ENCODE assay signal across 23 cellular contexts in the genomic region with DNA sequence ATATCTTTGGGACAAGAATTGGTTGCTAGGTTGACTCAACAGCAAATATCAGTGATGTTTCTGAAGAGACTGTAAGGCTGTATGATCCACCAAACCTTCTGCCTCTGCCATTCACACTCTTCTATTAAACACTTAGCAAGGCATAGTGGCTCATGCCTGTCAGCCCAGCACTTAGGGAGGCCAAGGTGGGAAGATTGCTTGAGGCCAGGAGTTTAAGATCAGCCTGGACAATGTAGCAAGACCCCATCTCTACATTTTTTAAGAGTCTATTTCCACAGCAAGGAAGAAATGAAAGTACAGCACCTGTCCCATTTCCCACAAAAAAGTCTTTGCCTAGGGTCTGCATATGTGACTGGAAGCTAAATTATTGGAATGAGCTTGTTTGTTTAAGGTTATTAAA. TPM values are rescaled to one million over a fixed set of nuclear protein-coding genes. Genes with fewer than 3 reads are reported as not detected.
A peak's percentile ranks its signal among the peaks of the same experiment; 100 is the strongest.
DNase-seq lines count a peak whose midpoint lies in the region; ATAC-seq, FAIRE-seq and TF ChIP-seq lines count a peak whose summit lies in the region.
"Had no signal": no experiment of that assay in that cellular context is flagged by ENCODE, and none has a peak within 500 bp of the region (broad histone marks: within the 10 kb centered on the region; RNA-seq: fewer than 3 reads in every experiment).

No MANE protein-coding gene starts in this region.

- no peak overlapping the region for H3K18ac ChIP-seq in mesenchymal stem cell (ENCODE audit: low read depth in 1 of 2, low read length in 2 of 2)

- H2BK120ac ChIP-seq in mesenchymal stem cell (ENCODE audit: low read depth, low read length), result no peak overlapping the region

- no TSS peak for BruUV-seq in HepG2 (replicated peaks; lab: Mats Ljungman, UMichigan)

- in situ Hi-C loops in HepG2 (cut with HindIII; ENCODE audit: extremely low pct_ligation_motif_present, low pct_unique_long_range_greater_than_20kb), result no loop called here

- H3K36me3 ChIP-seq in HepG2 (replicated peaks in 1 of 2; ENCODE audit: control insufficient read depth in 1 of 2, insufficient read depth in 2 of 2, low read length in 2 of 2) (no peaks in the 10 kb centered on the region; a peak in 1 of 5 replicates), right lobe of liver (no peaks in the 10 kb centered on the region), mesenchymal stem cell (ENCODE audit: control insufficient read depth in 1 of 2, insufficient read depth in 2 of 2, low read depth in 1 of 2, low read length in 2 of 2) (no peaks in the 10 kb centered on the region)

- H3K4me1 ChIP-seq in HepG2 (ENCODE audit: insufficient read depth, low read length) (peaks cover 34% of the 10 kb centered on the region), right lobe of liver (no peaks in the 10 kb centered on the region), mesenchymal stem cell (ENCODE audit: control insufficient read depth, insufficient read depth, low read depth, low read length) (no peaks in the 10 kb centered on the region)
- H3K4me1 ChIP-seq: Caco-2 had no signal

- H2AFZ ChIP-seq in HepG2 (ENCODE audit: low read length) (no peak overlapping the region), mesenchymal stem cell (ENCODE audit: low read depth, low read length) (no peak overlapping the region)

- H3K4me3 ChIP-seq in HepG2 (replicated peaks in 1 of 3; ENCODE audit: insufficient read depth in 1 of 3, low read depth in 2 of 3, low read length in 3 of 3) (no peak overlapping the region), right lobe of liver (no peak overlapping the region), mesenchymal stem cell (ENCODE audit: insufficient read depth in 1 of 2, low read depth in 1 of 2, low read length in 2 of 2) (no peak overlapping the region)
- H3K4me3 ChIP-seq: A549; BLaER1 treated with 17β-estradiol and CSF1 and Interleukin-3, amounts not matched to agents 10 nM and 100 nM had no signal

- H3K4me3 Mint-ChIP-seq in WTC11, result no peak overlapping the region
- H3K4me3 Mint-ChIP-seq: B cell; CD4-positive, alpha-beta T cell; CD8-positive, alpha-beta T cell had no signal

- no peak for TF ChIP-seq POLR2A in HepG2 (IDR thresholded peaks at IDR 0.05; ENCODE audit: insufficient read depth in 1 of 2, low read depth in 2 of 2, low read length in 2 of 2)
- TF ChIP-seq POLR2A in right lobe of liver (IDR thresholded peaks at IDR 0.05), result no peak

- no peak for ATAC-seq in HepG2
- ATAC-seq in right lobe of liver, result no peak
- ATAC-seq in WTC11, result no peak
- no peak for ATAC-seq in HG02623 (IDR thresholded peaks at IDR 0.05; ENCODE audit: unreplicated experiment)
- ATAC-seq: A549; CD8-positive, alpha-beta T cell had no signal

- no peak overlapping the region for H4K91ac ChIP-seq in mesenchymal stem cell (ENCODE audit: low read length)

- H3K27me3 Mint-ChIP-seq in WTC11 (ENCODE audit: low read depth), result no peaks in the 10 kb centered on the region
- H3K27me3 Mint-ChIP-seq: B cell; CD4-positive, alpha-beta T cell had no signal

- no peaks in the 10 kb centered on the region for H3K79me1 ChIP-seq in mesenchymal stem cell (replicated peaks; ENCODE audit: low read length, poor library complexity, severe bottlenecking)

- POLR2A ChIA-PET in HepG2 (lab: Yijun Ruan, JAX), result no interaction called here
- POLR2A ChIA-PET in WTC11 (lab: Charles Lee), result no interaction called here

- H2BK15ac ChIP-seq in mesenchymal stem cell (ENCODE audit: low read depth, poor library complexity, severe bottlenecking), result no peak overlapping the region

- no peak overlapping the region for H4K8ac ChIP-seq in mesenchymal stem cell (ENCODE audit: low read length)

- H2BK5ac ChIP-seq in mesenchymal stem cell (ENCODE audit: low read depth, low read length, poor library complexity, severe bottlenecking), result peak overlapping the region; percentile 40

- FAIRE-seq in HepG2 (lab: Jason Lieb, UNC), result no peak
- FAIRE-seq: A549, D721Med, G401.6, GM12891, GM19239 had no signal

- H3K9ac ChIP-seq in HepG2 (ENCODE audit: insufficient read depth, low read depth, low read length) (no peak overlapping the region), mesenchymal stem cell (ENCODE audit: low read length) (no peak overlapping the region)
- H3K9ac ChIP-seq: BLaER1 treated with 17β-estradiol and CSF1 and Interleukin-3, amounts not matched to agents 10 nM and 100 nM had no signal

- H2BK12ac ChIP-seq in mesenchymal stem cell (ENCODE audit: low read length in 2 of 2), result no peak overlapping the region

- H3K4me1 Mint-ChIP-seq in WTC11, result peaks cover 9% of the 10 kb centered on the region
- H3K4me1 Mint-ChIP-seq: B cell had no signal

- no peaks in the 10 kb centered on the region for H3K9me3 ChIP-seq in HepG2 (ENCODE audit: low read length)
- H3K9me3 ChIP-seq in right lobe of liver, result no peaks in the 10 kb centered on the region
- H3K9me3 ChIP-seq in mesenchymal stem cell (ENCODE audit: control insufficient read depth, low read length), result no peaks in the 10 kb centered on the region
- H3K9me3 ChIP-seq: A549, Caco-2 had no signal

- intact Hi-C loops in HepG2 (cut with micrococcal nuclease; ENCODE audit: unreplicated experiment), result no loop called here
- intact Hi-C loops in right lobe of liver (cut with DNase I), result no loop called here

- H3K4me2 ChIP-seq in HepG2 (ENCODE audit: low read depth, low read length), result no peak overlapping the region
- no peak overlapping the region for H3K4me2 ChIP-seq in mesenchymal stem cell (ENCODE audit: low read length, poor library complexity, severe bottlenecking)
- H3K4me2 ChIP-seq: A549; BLaER1 treated with 17β-estradiol and CSF1 and Interleukin-3, amounts not matched to agents 10 nM and 100 nM had no signal

- H3K4ac ChIP-seq in mesenchymal stem cell (ENCODE audit: low read depth in 1 of 2, low read length in 2 of 2), result no peak overlapping the region

- no peak overlapping the region for H2AK5ac ChIP-seq in mesenchymal stem cell (ENCODE audit: low read length, severe bottlenecking)

- H3K27ac ChIP-seq in HepG2 (ENCODE audit: extremely low read length, insufficient read depth, low read length), result no peak overlapping the region
- no peak overlapping the region for H3K27ac ChIP-seq in right lobe of liver
- H3K27ac ChIP-seq in mesenchymal stem cell (ENCODE audit: low read length, poor library complexity, severe bottlenecking), result no peak overlapping the region
- H3K27ac ChIP-seq: 22Rv1; A549; BLaER1 treated with 17β-estradiol and CSF1 and Interleukin-3, amounts not matched to agents 10 nM and 100 nM; C4-2B had no signal

- peaks cover 17% of the 10 kb centered on the region for H3K36me3 Mint-ChIP-seq in WTC11
- H3K36me3 Mint-ChIP-seq: CD8-positive, alpha-beta T cell had no signal

- DNase-seq in HepG2 (ENCODE audit: low spot score), result no peak
- DNase-seq in right lobe of liver, result no peak
- no peak for DNase-seq in WTC11 (ENCODE audit: low spot score)
- DNase-seq in mesenchymal stem cell, result no peak
- DNase-seq in NOMO-1 treated with dmso at 0.1 percent for 144 hours (lab: John Stamatoyannopoulos, UW; ENCODE audit: unreplicated experiment), result no peak
- no peak for DNase-seq in epidermal melanocyte (ENCODE audit: insufficient read length, low spot score)
- DNase-seq: AML-193; Caco-2; Calu3; CD4-positive, alpha-beta T cell; CD8-positive, alpha-beta T cell; DMS79 treated with DMSO at 0.1 percent for 48 hours; GF-D8 had no signal

- H3K27me3 ChIP-seq in HepG2 (ENCODE audit: control insufficient read depth in 1 of 2, insufficient read depth in 2 of 2, low read length in 2 of 2), result no peaks in the 10 kb centered on the region
- no peaks in the 10 kb centered on the region for H3K27me3 ChIP-seq in right lobe of liver
- no peaks in the 10 kb centered on the region for H3K27me3 ChIP-seq in mesenchymal stem cell (ENCODE audit: control insufficient read depth in 1 of 2, insufficient read depth in 1 of 2, low read length in 2 of 2)
- H3K27me3 ChIP-seq: BLaER1 treated with 17β-estradiol and CSF1 and Interleukin-3, amounts not matched to agents 10 nM and 100 nM had no signal

- no peak for TF ChIP-seq RAD21 in HepG2 (CRISPR knock-in tag; IDR thresholded peaks at IDR 0.05)

- TF ChIP-seq EP300 in HepG2 (IDR thresholded peaks at IDR 0.05; ENCODE audit: low read depth in 2 of 2, low read length in 2 of 2) (no peak), HepG2 (CRISPR knock-in tag; IDR thresholded peaks at IDR 0.05; ENCODE audit: borderline replicate concordance) (no peak)

- no peaks in the 10 kb centered on the region for H3K79me2 ChIP-seq in HepG2 (ENCODE audit: insufficient read depth, low read length)

- CTCF ChIA-PET in HepG2 (lab: Yijun Ruan, JAX; ENCODE audit: low intra/inter-chr PET ratio, low total read pairs) (no interaction called here), WTC11 (lab: Charles Lee) (no interaction called here)

- no peak overlapping the region for H3K23ac ChIP-seq in mesenchymal stem cell (ENCODE audit: low read length in 2 of 2)

- no peak overlapping the region for H3K14ac ChIP-seq in mesenchymal stem cell (ENCODE audit: low read length in 2 of 2)

- H3K27ac Mint-ChIP-seq in WTC11, result no peak overlapping the region
- H3K27ac Mint-ChIP-seq: B cell; CD4-positive, alpha-beta T cell; CD8-positive, alpha-beta T cell had no signal

- TF ChIP-seq CTCF in HepG2 (CRISPR knock-in tag; IDR thresholded peaks at IDR 0.05), result no peak
- TF ChIP-seq CTCF in right lobe of liver (IDR thresholded peaks at IDR 0.05), result no peak
- no peak for TF ChIP-seq CTCF in WTC11 (IDR thresholded peaks at IDR 0.05)

- H4K20me1 ChIP-seq in HepG2 (ENCODE audit: insufficient read depth, low read length), result no peaks in the 10 kb centered on the region

- H3K9me3 Mint-ChIP-seq in WTC11, result no peaks in the 10 kb centered on the region; the same call in 1 of the 2 replicates
- H3K9me3 Mint-ChIP-seq: CD4-positive, alpha-beta T cell; CD8-positive, alpha-beta T cell had no signal

RNA-seq across cellular contexts. Expression of gene ARG2, which starts 7.8 kb away (rescaled TPM):
- total RNA-seq in HepG2 (2016; rRNA removed; fragmentation: Illumina TruSeq; extraction: Trizol), result 37.5 and 59.7 TPM in 2 replicates
- 6.3 and 7.7 TPM in 2 replicates for total RNA-seq in HepG2 (2016; cell fraction: cytosol; rRNA removed; fragmentation: Illumina TruSeq; extraction: Trizol; ENCODE audit: low read depth)
- 39.6 and 59.5 TPM in 2 replicates for total RNA-seq in HepG2 (2016; cell fraction: insoluble cytoplasmic fraction; rRNA removed; fragmentation: Illumina TruSeq; extraction: Trizol)
- total RNA-seq in HepG2 (2016; cell fraction: membrane; rRNA removed; fragmentation: Illumina TruSeq; extraction: Trizol), result 11.9 and 12.9 TPM in 2 replicates
- total RNA-seq in HepG2 (2016; cell fraction: nucleus; rRNA removed; fragmentation: Illumina TruSeq; extraction: Trizol), result 15.1 and 17.4 TPM in 2 replicates
- 71.2 and 73.6 TPM in 2 replicates for polyA plus RNA-seq in HepG2 (2011; rRNA removed)
- 60.1 and 70.4 TPM in 2 replicates for polyA plus RNA-seq in HepG2 (2011; cell fraction: cytosol; rRNA removed)
- 17.5 and 19.4 TPM in 2 replicates for polyA plus RNA-seq in HepG2 (2011; cell fraction: nucleus; rRNA removed)
- polyA plus RNA-seq in HepG2 (2012), result 40.9 and 79.8 TPM in 2 replicates
- 6.2 and 6.3 TPM in 2 replicates for polyA plus RNA-seq in HepG2 (2016; cell fraction: cytosol; fragmentation: Illumina TruSeq; extraction: Trizol; ENCODE audit: low read depth)
- 53.1 and 54.4 TPM in 2 replicates for polyA plus RNA-seq in HepG2 (2016; cell fraction: insoluble cytoplasmic fraction; fragmentation: Illumina TruSeq; extraction: Trizol; ENCODE audit: low read depth)
- polyA plus RNA-seq in HepG2 (2016; cell fraction: membrane; fragmentation: Illumina TruSeq; extraction: Trizol; ENCODE audit: low read depth), result 9.5 and 9.6 TPM in 2 replicates
- 17.5 and 21.2 TPM in 2 replicates for polyA plus RNA-seq in HepG2 (2016; cell fraction: nucleus; fragmentation: Illumina TruSeq; extraction: Trizol; ENCODE audit: insufficient read depth, low read depth)
- 30.7 and 305 TPM in 2 replicates for polyA minus RNA-seq in HepG2 (2011; rRNA and poly(A)+ RNA removed; ENCODE audit: low replicate concordance)
- 47.9 and 62.8 TPM in 2 replicates for polyA minus RNA-seq in HepG2 (2011; cell fraction: cytosol; rRNA and poly(A)+ RNA removed)
- polyA minus RNA-seq in HepG2 (2011; cell fraction: nucleus; rRNA and poly(A)+ RNA removed), result 28.6 and 33.4 TPM in 2 replicates
- 1 to 10 TPM in 3 of 6 experiments, under 1 TPM in 2, not detected in 1; 0.92 to 3.3 (median 1.7) TPM for total RNA-seq in right lobe of liver
- 29.8 to 38.5 TPM (median 33.0 TPM) in 3 replicates for total RNA-seq in WTC11 (2021)
- 3.6 TPM for polyA plus RNA-seq in mesenchymal stem cell (2013, experiment 1 of 2)
- 3.9 TPM for polyA plus RNA-seq in mesenchymal stem cell (2013, experiment 2 of 2)

RNA-seq across cellular contexts. Expression of gene PIGH, which starts 27.5 kb away (rescaled TPM):
- total RNA-seq in HepG2 (2016; rRNA removed; fragmentation: Illumina TruSeq; extraction: Trizol) (18.7 and 30.0 TPM in 2 replicates), right lobe of liver (10 to 100 TPM; 12.7 to 16.0 (median 13.8) TPM), WTC11 (2021) (6.6 to 7.8 TPM (median 6.8 TPM) in 3 replicates)
- total RNA-seq in HepG2 (2016; cell fraction: cytosol; rRNA removed; fragmentation: Illumina TruSeq; extraction: Trizol; ENCODE audit: low read depth), result 23.7 and 27.0 TPM in 2 replicates
- 19.2 and 31.7 TPM in 2 replicates for total RNA-seq in HepG2 (2016; cell fraction: insoluble cytoplasmic fraction; rRNA removed; fragmentation: Illumina TruSeq; extraction: Trizol)
- 32.7 and 35.6 TPM in 2 replicates for total RNA-seq in HepG2 (2016; cell fraction: membrane; rRNA removed; fragmentation: Illumina TruSeq; extraction: Trizol)
- total RNA-seq in HepG2 (2016; cell fraction: nucleus; rRNA removed; fragmentation: Illumina TruSeq; extraction: Trizol), result 30.3 and 31.6 TPM in 2 replicates
- polyA plus RNA-seq in HepG2 (2011; rRNA removed), result 43.5 and 53.6 TPM in 2 replicates
- polyA plus RNA-seq in HepG2 (2011; cell fraction: cytosol; rRNA removed), result 27.5 and 43.0 TPM in 2 replicates
- 107 and 111 TPM in 2 replicates for polyA plus RNA-seq in HepG2 (2011; cell fraction: nucleus; rRNA removed)
- polyA plus RNA-seq in HepG2 (2012), result 25.2 and 35.2 TPM in 2 replicates
- polyA plus RNA-seq in HepG2 (2016; cell fraction: cytosol; fragmentation: Illumina TruSeq; extraction: Trizol; ENCODE audit: low read depth), result 24.8 and 31.5 TPM in 2 replicates
- 17.9 and 20.6 TPM in 2 replicates for polyA plus RNA-seq in HepG2 (2016; cell fraction: insoluble cytoplasmic fraction; fragmentation: Illumina TruSeq; extraction: Trizol; ENCODE audit: low read depth)
- polyA plus RNA-seq in HepG2 (2016; cell fraction: membrane; fragmentation: Illumina TruSeq; extraction: Trizol; ENCODE audit: low read depth), result 29.8 and 32.1 TPM in 2 replicates
- 61.7 and 63.3 TPM in 2 replicates for polyA plus RNA-seq in HepG2 (2016; cell fraction: nucleus; fragmentation: Illumina TruSeq; extraction: Trizol; ENCODE audit: insufficient read depth, low read depth)
- polyA minus RNA-seq in HepG2 (2011; rRNA and poly(A)+ RNA removed; ENCODE audit: low replicate concordance), result 16.6 and 25.0 TPM in 2 replicates
- polyA minus RNA-seq in HepG2 (2011; cell fraction: cytosol; rRNA and poly(A)+ RNA removed), result 19.3 and 21.0 TPM in 2 replicates
- polyA minus RNA-seq in HepG2 (2011; cell fraction: nucleus; rRNA and poly(A)+ RNA removed), result 10.9 and 17.5 TPM in 2 replicates
- 11.4 TPM for polyA plus RNA-seq in mesenchymal stem cell (2013, experiment 1 of 2)
- polyA plus RNA-seq in mesenchymal stem cell (2013, experiment 2 of 2), result 11.8 TPM

RNA-seq across cellular contexts. Expression of gene VTI1B, which starts 46.9 kb away (rescaled TPM):
- total RNA-seq in HepG2 (2016; rRNA removed; fragmentation: Illumina TruSeq; extraction: Trizol) (93.4 and 103 TPM in 2 replicates), right lobe of liver (10 to 100 TPM; 44.2 to 70.1 (median 54.6) TPM), WTC11 (2021) (108 to 133 TPM (median 123 TPM) in 3 replicates)
- total RNA-seq in HepG2 (2016; cell fraction: cytosol; rRNA removed; fragmentation: Illumina TruSeq; extraction: Trizol; ENCODE audit: low read depth), result 490 and 499 TPM in 2 replicates
- 82.3 and 101 TPM in 2 replicates for total RNA-seq in HepG2 (2016; cell fraction: insoluble cytoplasmic fraction; rRNA removed; fragmentation: Illumina TruSeq; extraction: Trizol)
- 431 and 454 TPM in 2 replicates for total RNA-seq in HepG2 (2016; cell fraction: membrane; rRNA removed; fragmentation: Illumina TruSeq; extraction: Trizol)
- 33.3 and 43.2 TPM in 2 replicates for total RNA-seq in HepG2 (2016; cell fraction: nucleus; rRNA removed; fragmentation: Illumina TruSeq; extraction: Trizol)
- 26.1 and 39.0 TPM in 2 replicates for polyA plus RNA-seq in HepG2 (2011; rRNA removed)
- polyA plus RNA-seq in HepG2 (2011; cell fraction: cytosol; rRNA removed), result 20.7 and 27.3 TPM in 2 replicates
- 9.5 and 12.2 TPM in 2 replicates for polyA plus RNA-seq in HepG2 (2011; cell fraction: nucleus; rRNA removed)
- 31.1 and 40.8 TPM in 2 replicates for polyA plus RNA-seq in HepG2 (2012)
- 700 and 745 TPM in 2 replicates for polyA plus RNA-seq in HepG2 (2016; cell fraction: cytosol; fragmentation: Illumina TruSeq; extraction: Trizol; ENCODE audit: low read depth)
- polyA plus RNA-seq in HepG2 (2016; cell fraction: insoluble cytoplasmic fraction; fragmentation: Illumina TruSeq; extraction: Trizol; ENCODE audit: low read depth), result 92.1 and 96.4 TPM in 2 replicates
- polyA plus RNA-seq in HepG2 (2016; cell fraction: membrane; fragmentation: Illumina TruSeq; extraction: Trizol; ENCODE audit: low read depth), result 412 and 438 TPM in 2 replicates
- polyA plus RNA-seq in HepG2 (2016; cell fraction: nucleus; fragmentation: Illumina TruSeq; extraction: Trizol; ENCODE audit: insufficient read depth, low read depth), result 62.6 and 62.8 TPM in 2 replicates
- polyA minus RNA-seq in HepG2 (2011; rRNA and poly(A)+ RNA removed; ENCODE audit: low replicate concordance), result 16.7 and 35.8 TPM in 2 replicates
- 17.1 and 22.0 TPM in 2 replicates for polyA minus RNA-seq in HepG2 (2011; cell fraction: cytosol; rRNA and poly(A)+ RNA removed)
- polyA minus RNA-seq in HepG2 (2011; cell fraction: nucleus; rRNA and poly(A)+ RNA removed), result 25.4 and 25.8 TPM in 2 replicates
- 72.5 TPM for polyA plus RNA-seq in mesenchymal stem cell (2013, experiment 1 of 2)
- 79.1 TPM for polyA plus RNA-seq in mesenchymal stem cell (2013, experiment 2 of 2)

Comparison
In these comparisons a context has a peak if more than half of its experiments do, and no peak if none do; other contexts are left out.
1. Of the 50 proteins assayed by ChIP-seq in both HepG2 and WTC11: peak only in HepG2: none; only in WTC11: none; in both: ZNF121; in neither: 49.